22 cellular contexts compared by ENCODE assay signal in the genomic region with DNA sequence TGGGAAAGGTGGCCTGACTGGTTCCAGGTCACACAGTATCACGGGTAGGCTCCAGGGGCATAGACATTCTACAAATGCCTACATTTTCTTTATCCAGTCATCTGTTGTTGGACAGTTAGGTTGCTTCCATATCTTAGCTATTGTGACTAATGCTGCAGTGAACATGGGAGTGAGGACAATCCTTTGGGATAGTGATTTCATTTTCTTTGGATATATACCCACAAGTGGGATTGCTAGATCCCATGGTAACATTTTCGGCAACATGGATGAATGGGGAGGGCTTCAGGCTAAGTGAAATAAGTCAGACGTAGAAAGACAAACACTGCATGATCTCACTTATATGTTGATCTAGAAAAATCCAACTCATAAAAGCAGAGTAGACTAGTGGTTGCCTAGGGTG.
"Had no signal": no experiment of that assay in that cellular context is flagged by ENCODE, and none has a peak within 500 bp of the region (broad histone marks: within the 10 kb centered on the region; RNA-seq: fewer than 3 reads in every experiment).

No MANE protein-coding gene starts in this region.

- H3K9me3 ChIP-seq: esophagus muscularis mucosa, mucosa of descending colon, psoas muscle, right lobe of liver, thoracic aorta had no signal

- H3K4me1 Mint-ChIP-seq: natural killer cell; stimulated activated naive B cell treated with anti-CD40 and anti-IgM and Interleukin-4, amounts not matched to agents 10 μg/mL and 1 μg/mL and 100 μg/mL, for 72 hours; stimulated activated naive CD8-positive, alpha-beta T cell treated with anti-CD3 and anti-CD28 coated beads, Interleukin-15, amount 100 ng/mL, for 72 hours had no signal

- H3K36me3 Mint-ChIP-seq: natural killer cell; stimulated activated naive B cell treated with anti-CD40 and anti-IgM and Interleukin-4, amounts not matched to agents 10 μg/mL and 1 μg/mL and 100 μg/mL, for 72 hours had no signal

- H3K27ac Mint-ChIP-seq: dendritic cell treated with granulocyte-macrophage colony-stimulating factor and Interleukin-4, amounts not matched to agents 40 ng/mL and 50 ng/mL, for 4 days; effector memory CD8-positive, alpha-beta T cell; natural killer cell; stimulated activated naive B cell treated with anti-CD40 and anti-IgM and Interleukin-4, amounts not matched to agents 10 μg/mL and 1 μg/mL and 100 μg/mL, for 72 hours; stimulated activated naive CD8-positive, alpha-beta T cell treated with anti-CD3 and anti-CD28 coated beads, Interleukin-15, amount 100 ng/mL, for 72 hours had no signal

- H3K36me3 ChIP-seq: esophagus muscularis mucosa, right lobe of liver, thoracic aorta had no signal

- ATAC-seq: effector memory CD8-positive, alpha-beta T cell; left colon; mucosa of descending colon; natural killer cell; stimulated activated naive CD8-positive, alpha-beta T cell treated with anti-CD3 and anti-CD28 coated beads, Interleukin-15, amount 100 ng/mL, for 72 hours had no signal

- H3K9me3 Mint-ChIP-seq: dendritic cell treated with granulocyte-macrophage colony-stimulating factor and Interleukin-4, amounts not matched to agents 40 ng/mL and 50 ng/mL, for 4 days; neural crest cell had no signal

- H3K27me3 ChIP-seq: esophagus muscularis mucosa, right lobe of liver had no signal

- H3K27me3 Mint-ChIP-seq: effector memory CD8-positive, alpha-beta T cell; stimulated activated naive B cell treated with anti-CD40 and anti-IgM and Interleukin-4, amounts not matched to agents 10 μg/mL and 1 μg/mL and 100 μg/mL, for 72 hours; stimulated activated naive CD8-positive, alpha-beta T cell treated with anti-CD3 and anti-CD28 coated beads, Interleukin-15, amount 100 ng/mL, for 72 hours had no signal

- H3K4me1 ChIP-seq: psoas muscle, right lobe of liver had no signal

- H3K27ac ChIP-seq: epithelial cell of prostate, psoas muscle, right lobe of liver, skin epidermis, thoracic aorta had no signal

- H3K4me3 ChIP-seq: esophagus muscularis mucosa, mucosa of descending colon, psoas muscle, right lobe of liver, skin epidermis, thoracic aorta had no signal

- FAIRE-seq: colon, frontal cortex, kidney had no signal

- H3K4me3 Mint-ChIP-seq: dendritic cell treated with granulocyte-macrophage colony-stimulating factor and Interleukin-4, amounts not matched to agents 40 ng/mL and 50 ng/mL, for 4 days; effector memory CD8-positive, alpha-beta T cell; natural killer cell; neural crest cell; stimulated activated naive B cell treated with anti-CD40 and anti-IgM and Interleukin-4, amounts not matched to agents 10 μg/mL and 1 μg/mL and 100 μg/mL, for 72 hours; stimulated activated naive CD8-positive, alpha-beta T cell treated with anti-CD3 and anti-CD28 coated beads, Interleukin-15, amount 100 ng/mL, for 72 hours had no signal

- DNase-seq: cerebellar nuclear complex; effector memory CD8-positive, alpha-beta T cell; kidney; natural killer cell; occipital lobe; psoas muscle; stimulated activated CD4-positive, alpha-beta T cell treated with anti-CD3 and anti-CD28 coated beads, Interleukin-2, amount 100 ng/mL, for 24 hours; stimulated activated CD4-positive, alpha-beta T cell treated with anti-CD3 and anti-CD28 coated beads, Interleukin-4, amount 100 ng/mL, for 4 hours; stimulated activated naive B cell treated with anti-CD40 and anti-IgM and Interleukin-4, amounts not matched to agents 10 μg/mL and 1 μg/mL and 100 μg/mL, for 72 hours; stimulated activated naive CD8-positive, alpha-beta T cell treated with anti-CD3 and anti-CD28 coated beads, Interleukin-15, amount 100 ng/mL, for 72 hours; trophoblast cell had no signal
